In the genomic region with DNA sequence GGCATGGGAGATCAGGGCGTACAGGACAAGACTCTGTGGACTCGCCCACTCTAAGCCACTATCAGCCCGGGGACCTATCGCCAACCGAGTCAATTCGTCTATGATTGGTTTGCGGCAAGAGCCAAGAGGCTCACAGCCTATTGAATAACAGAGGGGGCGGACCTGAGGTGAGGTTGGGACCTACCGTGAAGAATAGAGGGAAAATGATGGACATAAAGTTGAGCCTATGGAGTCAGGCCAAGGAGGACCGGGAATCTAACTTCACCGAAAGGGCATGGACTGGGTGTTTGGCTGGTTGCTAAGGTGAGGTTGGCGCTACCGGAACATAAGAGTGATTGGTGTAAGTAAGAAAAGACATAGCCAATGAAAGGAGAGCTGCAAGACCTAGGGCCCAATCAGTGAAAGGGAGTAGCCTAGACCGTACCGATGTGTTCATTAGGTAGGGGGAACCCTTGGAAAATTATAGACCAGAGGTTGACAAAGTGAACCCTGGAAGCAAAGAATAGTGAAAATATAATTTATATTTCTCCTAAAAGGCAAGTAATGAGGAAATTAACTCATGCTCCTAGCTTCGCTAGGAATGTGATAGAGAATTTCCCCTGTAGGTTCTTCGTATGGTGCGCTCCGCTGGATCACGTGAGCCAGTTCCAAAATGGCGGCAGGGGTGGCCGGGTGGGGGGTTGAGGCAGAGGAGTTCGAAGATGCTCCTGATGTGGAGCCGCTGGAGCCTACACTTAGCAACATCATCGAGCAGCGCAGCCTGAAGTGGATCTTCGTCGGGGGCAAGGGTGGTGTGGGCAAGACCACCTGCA, we compare ENCODE assay signal across 1 cellular context.
A peak's percentile ranks its signal among the peaks of the same experiment; 100 is the strongest.
TF ChIP-seq lines count a peak whose summit lies in the region.

A gene (plus strand): TSS at position 644 of the 812 bp plus-strand sequence. CDS start 9 bp downstream, at position 653.

TF ChIP-seq in GM12878, 131 proteins besides CTCF, POLR2A, EP300 and RAD21 (continued from another document and continues in another):
- TF ChIP-seq SMAD1 (IDR thresholded peaks at IDR 0.05; ENCODE audit: low read depth, partially characterized antibody) (peak; percentile 36), FOXM1 (IDR thresholded peaks at IDR 0.05; ENCODE audit: low read depth, low read length) (no peak), ATF7 (IDR thresholded peaks at IDR 0.05; ENCODE audit: low read depth) (peak; percentile 100), IKZF2 (IDR thresholded peaks at IDR 0.05) (no peak; a peak in 2 of 4 replicates), RELA (IDR thresholded peaks at IDR 0.05; ENCODE audit: borderline replicate concordance, partially characterized antibody) (peak; percentile 66), JUND (IDR thresholded peaks at IDR 0.05; ENCODE audit: low read depth, low read length) (peak; percentile 98), CEBPB (IDR thresholded peaks at IDR 0.05; ENCODE audit: borderline replicate concordance in 1 of 2, low read depth in 2 of 2, low read length in 2 of 2) (no peak), BACH1 (IDR thresholded peaks at IDR 0.05; ENCODE audit: borderline replicate concordance) (peak; percentile 87), EZH2 (IDR thresholded peaks at IDR 0.05; ENCODE audit: borderline replicate concordance, control insufficient read depth, low read depth, low read length) (no peak), SMC3 (IDR thresholded peaks at IDR 0.05; ENCODE audit: borderline replicate concordance, low read length) (no peak), ZZZ3 (IDR thresholded peaks at IDR 0.05; ENCODE audit: control insufficient read depth, insufficient read length, low read depth) (no peak), MXI1 (IDR thresholded peaks at IDR 0.05; ENCODE audit: low read depth, low read length) (peak; percentile 97), KAT2A (conservative IDR thresholded peaks at IDR 0.05; ENCODE audit: control insufficient read depth, low read depth, low read length) (no peak), STAT3 (IDR thresholded peaks at IDR 0.05; ENCODE audit: low read depth, low read length) (no peak), EED (IDR thresholded peaks at IDR 0.05; ENCODE audit: low read depth) (no peak), TBL1XR1 (IDR thresholded peaks at IDR 0.05; ENCODE audit: low read depth, low read length) (no peak), CBX3 (IDR thresholded peaks at IDR 0.05; ENCODE audit: borderline replicate concordance, low read depth) (no peak), SREBF2 (IDR thresholded peaks at IDR 0.05; ENCODE audit: low read length) (no peak), SUPT20H (IDR thresholded peaks at IDR 0.05; ENCODE audit: borderline replicate concordance, control insufficient read depth, low read depth, low read length) (no peak), ASH2L (IDR thresholded peaks at IDR 0.05; ENCODE audit: borderline replicate concordance, low read depth) (no peak), MTA2 (IDR thresholded peaks at IDR 0.05; ENCODE audit: low read depth) (0 out of 2 replicates have a peak, but pooled peaks have one; percentile 8), BHLHE40 (IDR thresholded peaks at IDR 0.05; ENCODE audit: borderline replicate concordance in 1 of 2, low read depth in 2 of 2, low read length in 1 of 2) (peak; percentile 97 to 99), GABPA (IDR thresholded peaks at IDR 0.05; ENCODE audit: low read depth) (0 out of 2 replicates have a peak, but pooled peaks have one; percentile 41), SRF (IDR thresholded peaks at IDR 0.05; ENCODE audit: low read depth in 2 of 2, low read length in 2 of 2) (no peak)
- TF ChIP-seq, protein P1, sequence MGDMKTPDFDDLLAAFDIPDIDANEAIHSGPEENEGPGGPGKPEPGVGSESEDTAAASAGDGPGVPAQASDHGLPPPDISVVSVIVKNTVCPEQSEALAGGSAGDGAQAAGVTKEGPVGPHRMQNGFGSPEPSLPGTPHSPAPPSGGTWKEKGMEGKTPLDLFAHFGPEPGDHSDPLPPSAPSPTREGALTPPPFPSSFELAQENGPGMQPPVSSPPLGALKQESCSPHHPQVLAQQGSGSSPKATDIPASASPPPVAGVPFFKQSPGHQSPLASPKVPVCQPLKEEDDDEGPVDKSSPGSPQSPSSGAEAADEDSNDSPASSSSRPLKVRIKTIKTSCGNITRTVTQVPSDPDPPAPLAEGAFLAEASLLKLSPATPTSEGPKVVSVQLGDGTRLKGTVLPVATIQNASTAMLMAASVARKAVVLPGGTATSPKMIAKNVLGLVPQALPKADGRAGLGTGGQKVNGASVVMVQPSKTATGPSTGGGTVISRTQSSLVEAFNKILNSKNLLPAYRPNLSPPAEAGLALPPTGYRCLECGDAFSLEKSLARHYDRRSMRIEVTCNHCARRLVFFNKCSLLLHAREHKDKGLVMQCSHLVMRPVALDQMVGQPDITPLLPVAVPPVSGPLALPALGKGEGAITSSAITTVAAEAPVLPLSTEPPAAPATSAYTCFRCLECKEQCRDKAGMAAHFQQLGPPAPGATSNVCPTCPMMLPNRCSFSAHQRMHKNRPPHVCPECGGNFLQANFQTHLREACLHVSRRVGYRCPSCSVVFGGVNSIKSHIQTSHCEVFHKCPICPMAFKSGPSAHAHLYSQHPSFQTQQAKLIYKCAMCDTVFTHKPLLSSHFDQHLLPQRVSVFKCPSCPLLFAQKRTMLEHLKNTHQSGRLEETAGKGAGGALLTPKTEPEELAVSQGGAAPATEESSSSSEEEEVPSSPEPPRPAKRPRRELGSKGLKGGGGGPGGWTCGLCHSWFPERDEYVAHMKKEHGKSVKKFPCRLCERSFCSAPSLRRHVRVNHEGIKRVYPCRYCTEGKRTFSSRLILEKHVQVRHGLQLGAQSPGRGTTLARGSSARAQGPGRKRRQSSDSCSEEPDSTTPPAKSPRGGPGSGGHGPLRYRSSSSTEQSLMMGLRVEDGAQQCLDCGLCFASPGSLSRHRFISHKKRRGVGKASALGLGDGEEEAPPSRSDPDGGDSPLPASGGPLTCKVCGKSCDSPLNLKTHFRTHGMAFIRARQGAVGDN (IDR thresholded peaks at IDR 0.05) = no peak
- TF ChIP-seq, protein P2, sequence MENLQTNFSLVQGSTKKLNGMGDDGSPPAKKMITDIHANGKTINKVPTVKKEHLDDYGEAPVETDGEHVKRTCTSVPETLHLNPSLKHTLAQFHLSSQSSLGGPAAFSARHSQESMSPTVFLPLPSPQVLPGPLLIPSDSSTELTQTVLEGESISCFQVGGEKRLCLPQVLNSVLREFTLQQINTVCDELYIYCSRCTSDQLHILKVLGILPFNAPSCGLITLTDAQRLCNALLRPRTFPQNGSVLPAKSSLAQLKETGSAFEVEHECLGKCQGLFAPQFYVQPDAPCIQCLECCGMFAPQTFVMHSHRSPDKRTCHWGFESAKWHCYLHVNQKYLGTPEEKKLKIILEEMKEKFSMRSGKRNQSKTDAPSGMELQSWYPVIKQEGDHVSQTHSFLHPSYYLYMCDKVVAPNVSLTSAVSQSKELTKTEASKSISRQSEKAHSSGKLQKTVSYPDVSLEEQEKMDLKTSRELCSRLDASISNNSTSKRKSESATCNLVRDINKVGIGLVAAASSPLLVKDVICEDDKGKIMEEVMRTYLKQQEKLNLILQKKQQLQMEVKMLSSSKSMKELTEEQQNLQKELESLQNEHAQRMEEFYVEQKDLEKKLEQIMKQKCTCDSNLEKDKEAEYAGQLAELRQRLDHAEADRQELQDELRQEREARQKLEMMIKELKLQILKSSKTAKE (IDR thresholded peaks at IDR 0.05; ENCODE audit: low read depth, poor library complexity, severe bottlenecking) = peak; percentile 99
- TF ChIP-seq, protein P3, sequence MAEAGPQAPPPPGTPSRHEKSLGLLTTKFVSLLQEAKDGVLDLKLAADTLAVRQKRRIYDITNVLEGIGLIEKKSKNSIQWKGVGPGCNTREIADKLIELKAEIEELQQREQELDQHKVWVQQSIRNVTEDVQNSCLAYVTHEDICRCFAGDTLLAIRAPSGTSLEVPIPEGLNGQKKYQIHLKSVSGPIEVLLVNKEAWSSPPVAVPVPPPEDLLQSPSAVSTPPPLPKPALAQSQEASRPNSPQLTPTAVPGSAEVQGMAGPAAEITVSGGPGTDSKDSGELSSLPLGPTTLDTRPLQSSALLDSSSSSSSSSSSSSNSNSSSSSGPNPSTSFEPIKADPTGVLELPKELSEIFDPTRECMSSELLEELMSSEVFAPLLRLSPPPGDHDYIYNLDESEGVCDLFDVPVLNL (IDR thresholded peaks at IDR 0.05; ENCODE audit: low read depth, low read length) = peak; percentile 76
- TF ChIP-seq, protein P4, sequence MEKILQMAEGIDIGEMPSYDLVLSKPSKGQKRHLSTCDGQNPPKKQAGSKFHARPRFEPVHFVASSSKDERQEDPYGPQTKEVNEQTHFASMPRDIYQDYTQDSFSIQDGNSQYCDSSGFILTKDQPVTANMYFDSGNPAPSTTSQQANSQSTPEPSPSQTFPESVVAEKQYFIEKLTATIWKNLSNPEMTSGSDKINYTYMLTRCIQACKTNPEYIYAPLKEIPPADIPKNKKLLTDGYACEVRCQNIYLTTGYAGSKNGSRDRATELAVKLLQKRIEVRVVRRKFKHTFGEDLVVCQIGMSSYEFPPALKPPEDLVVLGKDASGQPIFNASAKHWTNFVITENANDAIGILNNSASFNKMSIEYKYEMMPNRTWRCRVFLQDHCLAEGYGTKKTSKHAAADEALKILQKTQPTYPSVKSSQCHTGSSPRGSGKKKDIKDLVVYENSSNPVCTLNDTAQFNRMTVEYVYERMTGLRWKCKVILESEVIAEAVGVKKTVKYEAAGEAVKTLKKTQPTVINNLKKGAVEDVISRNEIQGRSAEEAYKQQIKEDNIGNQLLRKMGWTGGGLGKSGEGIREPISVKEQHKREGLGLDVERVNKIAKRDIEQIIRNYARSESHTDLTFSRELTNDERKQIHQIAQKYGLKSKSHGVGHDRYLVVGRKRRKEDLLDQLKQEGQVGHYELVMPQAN (conservative IDR thresholded peaks at IDR 0.05) = peak; percentile 79
- TF ChIP-seq, protein P5, sequence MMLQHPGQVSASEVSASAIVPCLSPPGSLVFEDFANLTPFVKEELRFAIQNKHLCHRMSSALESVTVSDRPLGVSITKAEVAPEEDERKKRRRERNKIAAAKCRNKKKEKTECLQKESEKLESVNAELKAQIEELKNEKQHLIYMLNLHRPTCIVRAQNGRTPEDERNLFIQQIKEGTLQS (IDR thresholded peaks at IDR 0.05; ENCODE audit: borderline replicate concordance, extremely low read depth, low read depth, low read length) = peak; percentile 81; the same call in 1 of the 2 replicates
- TF ChIP-seq, protein P6, sequence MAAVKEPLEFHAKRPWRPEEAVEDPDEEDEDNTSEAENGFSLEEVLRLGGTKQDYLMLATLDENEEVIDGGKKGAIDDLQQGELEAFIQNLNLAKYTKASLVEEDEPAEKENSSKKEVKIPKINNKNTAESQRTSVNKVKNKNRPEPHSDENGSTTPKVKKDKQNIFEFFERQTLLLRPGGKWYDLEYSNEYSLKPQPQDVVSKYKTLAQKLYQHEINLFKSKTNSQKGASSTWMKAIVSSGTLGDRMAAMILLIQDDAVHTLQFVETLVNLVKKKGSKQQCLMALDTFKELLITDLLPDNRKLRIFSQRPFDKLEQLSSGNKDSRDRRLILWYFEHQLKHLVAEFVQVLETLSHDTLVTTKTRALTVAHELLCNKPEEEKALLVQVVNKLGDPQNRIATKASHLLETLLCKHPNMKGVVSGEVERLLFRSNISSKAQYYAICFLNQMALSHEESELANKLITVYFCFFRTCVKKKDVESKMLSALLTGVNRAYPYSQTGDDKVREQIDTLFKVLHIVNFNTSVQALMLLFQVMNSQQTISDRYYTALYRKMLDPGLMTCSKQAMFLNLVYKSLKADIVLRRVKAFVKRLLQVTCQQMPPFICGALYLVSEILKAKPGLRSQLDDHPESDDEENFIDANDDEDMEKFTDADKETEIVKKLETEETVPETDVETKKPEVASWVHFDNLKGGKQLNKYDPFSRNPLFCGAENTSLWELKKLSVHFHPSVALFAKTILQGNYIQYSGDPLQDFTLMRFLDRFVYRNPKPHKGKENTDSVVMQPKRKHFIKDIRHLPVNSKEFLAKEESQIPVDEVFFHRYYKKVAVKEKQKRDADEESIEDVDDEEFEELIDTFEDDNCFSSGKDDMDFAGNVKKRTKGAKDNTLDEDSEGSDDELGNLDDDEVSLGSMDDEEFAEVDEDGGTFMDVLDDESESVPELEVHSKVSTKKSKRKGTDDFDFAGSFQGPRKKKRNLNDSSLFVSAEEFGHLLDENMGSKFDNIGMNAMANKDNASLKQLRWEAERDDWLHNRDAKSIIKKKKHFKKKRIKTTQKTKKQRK (IDR thresholded peaks at IDR 0.05; ENCODE audit: low read depth, low read length) = peak; percentile 68
- TF ChIP-seq, protein P7, sequence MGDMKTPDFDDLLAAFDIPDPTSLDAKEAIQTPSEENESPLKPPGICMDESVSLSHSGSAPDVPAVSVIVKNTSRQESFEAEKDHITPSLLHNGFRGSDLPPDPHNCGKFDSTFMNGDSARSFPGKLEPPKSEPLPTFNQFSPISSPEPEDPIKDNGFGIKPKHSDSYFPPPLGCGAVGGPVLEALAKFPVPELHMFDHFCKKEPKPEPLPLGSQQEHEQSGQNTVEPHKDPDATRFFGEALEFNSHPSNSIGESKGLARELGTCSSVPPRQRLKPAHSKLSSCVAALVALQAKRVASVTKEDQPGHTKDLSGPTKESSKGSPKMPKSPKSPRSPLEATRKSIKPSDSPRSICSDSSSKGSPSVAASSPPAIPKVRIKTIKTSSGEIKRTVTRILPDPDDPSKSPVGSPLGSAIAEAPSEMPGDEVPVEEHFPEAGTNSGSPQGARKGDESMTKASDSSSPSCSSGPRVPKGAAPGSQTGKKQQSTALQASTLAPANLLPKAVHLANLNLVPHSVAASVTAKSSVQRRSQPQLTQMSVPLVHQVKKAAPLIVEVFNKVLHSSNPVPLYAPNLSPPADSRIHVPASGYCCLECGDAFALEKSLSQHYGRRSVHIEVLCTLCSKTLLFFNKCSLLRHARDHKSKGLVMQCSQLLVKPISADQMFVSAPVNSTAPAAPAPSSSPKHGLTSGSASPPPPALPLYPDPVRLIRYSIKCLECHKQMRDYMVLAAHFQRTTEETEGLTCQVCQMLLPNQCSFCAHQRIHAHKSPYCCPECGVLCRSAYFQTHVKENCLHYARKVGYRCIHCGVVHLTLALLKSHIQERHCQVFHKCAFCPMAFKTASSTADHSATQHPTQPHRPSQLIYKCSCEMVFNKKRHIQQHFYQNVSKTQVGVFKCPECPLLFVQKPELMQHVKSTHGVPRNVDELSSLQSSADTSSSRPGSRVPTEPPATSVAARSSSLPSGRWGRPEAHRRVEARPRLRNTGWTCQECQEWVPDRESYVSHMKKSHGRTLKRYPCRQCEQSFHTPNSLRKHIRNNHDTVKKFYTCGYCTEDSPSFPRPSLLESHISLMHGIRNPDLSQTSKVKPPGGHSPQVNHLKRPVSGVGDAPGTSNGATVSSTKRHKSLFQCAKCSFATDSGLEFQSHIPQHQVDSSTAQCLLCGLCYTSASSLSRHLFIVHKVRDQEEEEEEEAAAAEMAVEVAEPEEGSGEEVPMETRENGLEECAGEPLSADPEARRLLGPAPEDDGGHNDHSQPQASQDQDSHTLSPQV (IDR thresholded peaks at IDR 0.05) = no peak
- TF ChIP-seq, protein P8, sequence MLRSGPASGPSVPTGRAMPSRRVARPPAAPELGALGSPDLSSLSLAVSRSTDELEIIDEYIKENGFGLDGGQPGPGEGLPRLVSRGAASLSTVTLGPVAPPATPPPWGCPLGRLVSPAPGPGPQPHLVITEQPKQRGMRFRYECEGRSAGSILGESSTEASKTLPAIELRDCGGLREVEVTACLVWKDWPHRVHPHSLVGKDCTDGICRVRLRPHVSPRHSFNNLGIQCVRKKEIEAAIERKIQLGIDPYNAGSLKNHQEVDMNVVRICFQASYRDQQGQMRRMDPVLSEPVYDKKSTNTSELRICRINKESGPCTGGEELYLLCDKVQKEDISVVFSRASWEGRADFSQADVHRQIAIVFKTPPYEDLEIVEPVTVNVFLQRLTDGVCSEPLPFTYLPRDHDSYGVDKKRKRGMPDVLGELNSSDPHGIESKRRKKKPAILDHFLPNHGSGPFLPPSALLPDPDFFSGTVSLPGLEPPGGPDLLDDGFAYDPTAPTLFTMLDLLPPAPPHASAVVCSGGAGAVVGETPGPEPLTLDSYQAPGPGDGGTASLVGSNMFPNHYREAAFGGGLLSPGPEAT (IDR thresholded peaks at IDR 0.05; ENCODE audit: low read depth) = peak; percentile 100
